In the genomic region with DNA sequence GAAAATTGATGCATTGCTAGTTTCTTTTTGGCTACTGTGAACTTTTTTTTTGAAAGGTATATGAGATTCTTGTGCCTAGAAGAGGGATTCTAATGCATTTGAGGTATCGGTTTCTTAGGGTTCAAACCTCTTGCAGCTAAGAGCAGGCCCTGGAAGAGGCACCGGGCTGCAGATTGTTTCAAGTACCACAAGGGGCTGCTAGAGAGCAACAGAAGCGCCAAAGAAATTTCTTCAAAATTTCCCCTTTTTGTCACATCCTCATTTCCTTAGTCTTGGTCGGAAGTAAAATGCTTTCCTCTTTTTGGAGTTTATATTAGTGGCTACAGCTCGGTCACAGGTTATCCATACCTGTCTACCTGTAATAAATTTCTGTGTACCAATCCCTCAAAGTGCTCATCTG, we compare ENCODE assay signal across 1 cellular context.
TF ChIP-seq lines count a peak whose summit lies in the region.

No MANE protein-coding gene starts in this region.

TF ChIP-seq in HepG2, 621 proteins besides CTCF, POLR2A, EP300 and RAD21 (continued from another document):
- TF ChIP-seq TFDP1 (CRISPR knock-in tag; IDR thresholded peaks at IDR 0.05; ENCODE audit: borderline replicate concordance), result no peak
- no peak for TF ChIP-seq KDM4B (CRISPR knock-in tag; IDR thresholded peaks at IDR 0.05)
- TF ChIP-seq YEATS4 (CRISPR knock-in tag; IDR thresholded peaks at IDR 0.05; ENCODE audit: borderline replicate concordance), result no peak
- no peak for TF ChIP-seq ZNF616 (CRISPR knock-in tag; IDR thresholded peaks at IDR 0.05; ENCODE audit: low read depth)
- TF ChIP-seq TBX2 (CRISPR knock-in tag; IDR thresholded peaks at IDR 0.05; ENCODE audit: borderline replicate concordance), result no peak
- TF ChIP-seq, protein P1, sequence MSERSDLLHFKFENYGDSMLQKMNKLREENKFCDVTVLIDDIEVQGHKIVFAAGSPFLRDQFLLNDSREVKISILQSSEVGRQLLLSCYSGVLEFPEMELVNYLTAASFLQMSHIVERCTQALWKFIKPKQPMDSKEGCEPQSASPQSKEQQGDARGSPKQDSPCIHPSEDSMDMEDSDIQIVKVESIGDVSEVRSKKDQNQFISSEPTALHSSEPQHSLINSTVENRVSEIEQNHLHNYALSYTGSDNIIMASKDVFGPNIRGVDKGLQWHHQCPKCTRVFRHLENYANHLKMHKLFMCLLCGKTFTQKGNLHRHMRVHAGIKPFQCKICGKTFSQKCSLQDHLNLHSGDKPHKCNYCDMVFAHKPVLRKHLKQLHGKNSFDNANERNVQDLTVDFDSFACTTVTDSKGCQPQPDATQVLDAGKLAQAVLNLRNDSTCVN (CRISPR knock-in tag; IDR thresholded peaks at IDR 0.05; ENCODE audit: borderline replicate concordance), result no peak
- no peak for TF ChIP-seq ZNF256 (CRISPR knock-in tag; conservative IDR thresholded peaks at IDR 0.05)
- TF ChIP-seq NFKB2 (CRISPR knock-in tag; IDR thresholded peaks at IDR 0.05; ENCODE audit: borderline replicate concordance), result no peak
- TF ChIP-seq ZNF576 (CRISPR knock-in tag; IDR thresholded peaks at IDR 0.05), result no peak
- no peak for TF ChIP-seq RFX1 (IDR thresholded peaks at IDR 0.05)
